31 cellular contexts compared by ENCODE assay signal in genomic region chr2:104179644-104180043, GRCh38.
DNase-seq lines count a peak whose midpoint lies in the region; ATAC-seq, FAIRE-seq and TF ChIP-seq lines count a peak whose summit lies in the region.
"Had no signal": no experiment of that assay in that cellular context is flagged by ENCODE, and none has a peak within 500 bp of the region (broad histone marks: within the 10 kb centered on the region; RNA-seq: fewer than 3 reads in every experiment).

No MANE protein-coding gene starts in this region.

- POLR2A ChIA-PET in HepG2 (lab: Yijun Ruan, JAX) (no interaction called here), HEK293 (lab: Yijun Ruan, JAX) (no interaction called here)

- no peak overlapping the region for H3K27ac ChIP-seq in HepG2 (ENCODE audit: extremely low read length, insufficient read depth, low read length)
- H3K27ac ChIP-seq in right lobe of liver, result no peak overlapping the region
- no peak overlapping the region for H3K27ac ChIP-seq in HEK293 (ENCODE audit: extremely low read depth, low read depth, low read length)
- H3K27ac ChIP-seq: 22Rv1; A549; BLaER1; BLaER1 treated with 17β-estradiol and CSF1 and Interleukin-3, amounts not matched to agents 10 nM and 100 nM; C4-2B had no signal

- peaks cover 36% of the 10 kb centered on the region for H3K9me3 ChIP-seq in HepG2 (ENCODE audit: low read length)
- no peaks in the 10 kb centered on the region for H3K9me3 ChIP-seq in right lobe of liver
- H3K9me3 ChIP-seq in HEK293 (ENCODE audit: control insufficient read depth, insufficient read depth, low read depth, low read length), result no peaks in the 10 kb centered on the region
- H3K9me3 ChIP-seq: BE2C, Caco-2 had no signal

- TF ChIP-seq EP300 in HepG2 (IDR thresholded peaks at IDR 0.05; ENCODE audit: low read depth in 2 of 2, low read length in 2 of 2), result no peak
- no peak for TF ChIP-seq EP300 in HepG2 (CRISPR knock-in tag; IDR thresholded peaks at IDR 0.05; ENCODE audit: borderline replicate concordance)

- H3K4me2 ChIP-seq in HepG2 (ENCODE audit: low read depth, low read length), result no peak overlapping the region
- H3K4me2 ChIP-seq: A549; BLaER1; BLaER1 treated with 17β-estradiol and CSF1 and Interleukin-3, amounts not matched to agents 10 nM and 100 nM had no signal

- TF ChIP-seq RAD21 in HepG2 (CRISPR knock-in tag; IDR thresholded peaks at IDR 0.05), result no peak

- no peak overlapping the region for H3K9ac ChIP-seq in HepG2 (ENCODE audit: insufficient read depth, low read depth, low read length)
- H3K9ac ChIP-seq: BLaER1; BLaER1 treated with 17β-estradiol and CSF1 and Interleukin-3, amounts not matched to agents 10 nM and 100 nM had no signal

- H3K4me3 ChIP-seq in HepG2 (replicated peaks in 1 of 3; ENCODE audit: insufficient read depth in 1 of 3, low read depth in 2 of 3, low read length in 3 of 3) (no peak overlapping the region), right lobe of liver (no peak overlapping the region), HEK293 (ENCODE audit: low read depth, low read length) (no peak overlapping the region)
- H3K4me3 ChIP-seq: A549; BLaER1; BLaER1 treated with 17β-estradiol and CSF1 and Interleukin-3, amounts not matched to agents 10 nM and 100 nM had no signal

- no peak for TF ChIP-seq CTCF in HepG2 (CRISPR knock-in tag; IDR thresholded peaks at IDR 0.05)
- TF ChIP-seq CTCF in right lobe of liver (IDR thresholded peaks at IDR 0.05), result no peak
- TF ChIP-seq CTCF in HEK293 (tag by site-specific recombination; IDR thresholded peaks at IDR 0.05), result no peak

- in situ Hi-C loops in HepG2 (cut with HindIII; ENCODE audit: extremely low pct_ligation_motif_present, low pct_unique_long_range_greater_than_20kb), result no loop called here

- H3K36me3 ChIP-seq in HepG2 (replicated peaks in 1 of 2; ENCODE audit: control insufficient read depth in 1 of 2, insufficient read depth in 2 of 2, low read length in 2 of 2) (no peaks in the 10 kb centered on the region), right lobe of liver (no peaks in the 10 kb centered on the region), HEK293 (ENCODE audit: control insufficient read depth in 2 of 2, insufficient read depth in 1 of 2, low read length in 2 of 2) (no peaks in the 10 kb centered on the region)
- H3K36me3 ChIP-seq: BE2C; BLaER1; BLaER1 treated with 17β-estradiol and CSF1 and Interleukin-3, amounts not matched to agents 10 nM and 100 nM had no signal

- CTCF ChIA-PET in HepG2 (lab: Yijun Ruan, JAX; ENCODE audit: low intra/inter-chr PET ratio, low total read pairs), result no interaction called here
- CTCF ChIA-PET in HEK293 (lab: Yijun Ruan, JAX), result no interaction called here

- DNase-seq in HepG2 (ENCODE audit: low spot score) (no peak), right lobe of liver (no peak)
- no peak for DNase-seq in stimulated activated CD4-positive, alpha-beta T cell treated with anti-CD3 and anti-CD28 coated beads, Interleukin-15, amount 100 ng/mL, for 24 hours
- DNase-seq: 8988T; ACHN; AML-193; BE2C; C1 segment of cervical spinal cord; Caco-2; Calu3; CD4-positive, alpha-beta memory T cell; CD4-positive, alpha-beta T cell; CD4-positive, CD25-positive, alpha-beta regulatory T cell; CD8-positive, alpha-beta memory T cell; CD8-positive, alpha-beta T cell; COR-L47; DMS 273 treated with DMSO at 0.1 percent for 48 hours; DMS153; DMS53; DMS79; DMS79 treated with DMSO at 0.1 percent for 48 hours; DND-41; EL had no signal

- WGBS in HepG2 (ENCODE audit: low lambda C conversion rate), result 21% methylated on average over 1 of the region's 1 CpG
- whole genome bisulfite sequencing in right lobe of liver (ENCODE audit: insufficient coverage, low coverage, low lambda C conversion rate, missing lambda C conversion rate), result 86% methylated on average over 1 of the region's 1 CpG

- intact Hi-C loops in HepG2 (cut with micrococcal nuclease; ENCODE audit: unreplicated experiment) (no loop called here), right lobe of liver (cut with DNase I) (no loop called here)

- H3K79me2 ChIP-seq in HepG2 (ENCODE audit: insufficient read depth, low read length), result no peaks in the 10 kb centered on the region

- no peaks in the 10 kb centered on the region for H3K27me3 ChIP-seq in HepG2 (ENCODE audit: control insufficient read depth in 1 of 2, insufficient read depth in 2 of 2, low read length in 2 of 2)
- H3K27me3 ChIP-seq in right lobe of liver, result no peaks in the 10 kb centered on the region
- H3K27me3 ChIP-seq: BE2C; BLaER1; BLaER1 treated with 17β-estradiol and CSF1 and Interleukin-3, amounts not matched to agents 10 nM and 100 nM had no signal

- no peak overlapping the region for H2AFZ ChIP-seq in HepG2 (ENCODE audit: low read length)

- FAIRE-seq in HepG2 (lab: Jason Lieb, UNC), result no peak
- FAIRE-seq: A204.1, A549, D721Med had no signal

- TF ChIP-seq POLR2A in HepG2 (IDR thresholded peaks at IDR 0.05; ENCODE audit: insufficient read depth in 1 of 2, low read depth in 2 of 2, low read length in 2 of 2) (no peak), right lobe of liver (IDR thresholded peaks at IDR 0.05) (no peak)

- no TSS peak for BruUV-seq in HepG2 (replicated peaks; lab: Mats Ljungman, UMichigan)

- ATAC-seq in HepG2 (no peak), right lobe of liver (no peak)
- ATAC-seq: A549; CD8-positive, alpha-beta T cell had no signal

- no peaks in the 10 kb centered on the region for H4K20me1 ChIP-seq in HepG2 (ENCODE audit: insufficient read depth, low read length)
- H4K20me1 ChIP-seq: BLaER1; BLaER1 treated with 17β-estradiol and CSF1 and Interleukin-3, amounts not matched to agents 10 nM and 100 nM had no signal

- H3K4me1 ChIP-seq in HepG2 (ENCODE audit: insufficient read depth, low read length) (no peaks in the 10 kb centered on the region), right lobe of liver (no peaks in the 10 kb centered on the region), HEK293 (ENCODE audit: control insufficient read depth, insufficient read depth, low read length) (peaks cover 3% of the 10 kb centered on the region; the same call in 1 of the 2 replicates)
- H3K4me1 ChIP-seq: BE2C; BLaER1; BLaER1 treated with 17β-estradiol and CSF1 and Interleukin-3, amounts not matched to agents 10 nM and 100 nM had no signal

TF ChIP-seq in HepG2, 621 proteins besides CTCF, POLR2A, EP300 and RAD21:
- TF ChIP-seq ATF1 (CRISPR knock-in tag; IDR thresholded peaks at IDR 0.05) (no peak), ZNF160 (CRISPR knock-in tag; IDR thresholded peaks at IDR 0.05) (peak; percentile 82; the same call in 1 of the 2 replicates)

TF ChIP-seq in HEK293, 187 proteins besides CTCF, POLR2A, EP300 and RAD21:
- TF ChIP-seq SETDB1 (IDR thresholded peaks at IDR 0.05; ENCODE audit: insufficient read length, low read length) (peak; percentile 80), GLIS2 (tag by site-specific recombination; IDR thresholded peaks at IDR 0.05) (no peak)

Comparison
In these comparisons a context has a peak if more than half of its experiments do, and no peak if none do; other contexts are left out.
1. Of the 63 proteins assayed by ChIP-seq in both HepG2 and HEK293: peak only in HepG2: none; only in HEK293: SETDB1; in both: none; in neither: 62.